8 cellular contexts compared by ENCODE assay signal in the genomic region with DNA sequence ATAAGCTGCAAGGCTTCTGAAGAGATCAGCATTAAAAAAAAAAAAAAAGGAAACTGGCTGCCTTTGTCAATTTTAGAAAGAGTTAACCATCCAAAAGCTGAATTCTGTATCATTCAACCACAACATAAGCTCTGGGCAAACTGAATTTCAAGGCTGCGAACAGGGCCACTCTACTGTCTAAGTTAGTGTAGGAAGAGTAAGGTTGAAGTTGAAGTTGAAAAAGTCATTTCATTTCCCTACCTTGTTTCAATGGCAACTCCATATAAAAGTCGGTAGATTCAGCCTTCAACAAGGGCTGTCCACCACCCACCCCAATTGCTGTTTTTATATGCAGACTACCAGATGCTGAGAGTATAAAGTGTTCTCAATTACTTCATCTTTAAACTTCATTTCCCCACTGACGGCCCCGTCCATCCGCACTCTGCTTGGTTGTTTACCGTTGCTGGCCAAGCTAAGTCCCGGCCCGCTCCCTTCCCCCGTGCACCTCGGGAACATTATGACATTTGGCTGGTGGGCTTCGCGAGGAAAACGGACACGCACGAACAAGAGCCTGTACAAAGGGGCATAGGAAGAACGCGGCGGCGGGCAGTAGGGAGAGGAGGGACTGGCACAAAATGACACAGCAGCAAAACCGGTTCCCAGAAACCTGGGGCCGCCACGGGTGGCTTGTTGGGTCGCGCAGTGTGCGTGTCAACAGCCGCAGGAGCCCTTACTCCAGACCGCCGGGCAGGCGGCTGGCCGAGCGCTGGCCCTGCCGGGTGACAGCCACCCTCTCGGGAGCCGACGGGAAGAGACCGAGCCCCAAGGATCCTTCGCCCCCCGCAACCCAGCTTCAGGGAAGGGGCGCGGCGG. TPM values are rescaled to one million over a fixed set of nuclear protein-coding genes. Genes with fewer than 3 reads are reported as not detected.
A peak's percentile ranks its signal among the peaks of the same experiment; 100 is the strongest.
DNase-seq lines count a peak whose midpoint lies in the region.

No MANE protein-coding gene starts in this region.

- H3K27me3 Mint-ChIP-seq in activated T-helper 2 cell treated with anti-CD3 and anti-CD28 coated beads, Interferon-gamma antibody, Interleukin-2, Interleukin-4, amounts not matched to agents 10 μg/mL and 5 μg/mL and 100 μg/mL, durations not matched to agents 14 hours and 24 hours and 36 hours (ENCODE audit: low read depth) = no peaks in the 10 kb centered on the region

- no peaks in the 10 kb centered on the region for H3K27me3 ChIP-seq in HAP-1 (ENCODE audit: low read depth)
- no peaks in the 10 kb centered on the region for H3K27me3 ChIP-seq in neuronal stem cell (ENCODE audit: control insufficient read depth in 3 of 3, insufficient read depth in 3 of 3, low read depth in 1 of 3, low read length in 3 of 3)

- intact Hi-C loops in activated T-helper 2 cell treated with anti-CD3 and anti-CD28 coated beads, Interferon-gamma antibody, Interleukin-2, Interleukin-4, amounts not matched to agents 10 μg/mL and 5 μg/mL and 100 μg/mL, durations not matched to agents 14 hours and 24 hours and 36 hours (cut with micrococcal nuclease) = loop anchor here (1.0 to 5.0 kb wide), 6 partner anchors 23 to 580 kb away; partner anchors contain the start of genes ENOPH1, HELQ, HNRNPDL and SEC31A

- H3K9ac ChIP-seq in neuronal stem cell (ENCODE audit: low read depth, low read length, poor library complexity) = peak overlapping the region; percentile 75

- H3K27ac ChIP-seq in neuronal stem cell (replicated peaks; ENCODE audit: low read length) = peak overlapping the region; percentile 80

- H2BK120ac ChIP-seq in neuronal stem cell (ENCODE audit: low read depth, low read length) = no peak overlapping the region

- 0 out of 2 replicates have a peak, but pooled peaks cover 3% of the 10 kb centered on the region for H3K36me3 ChIP-seq in HAP-1 (replicated peaks)
- no peaks in the 10 kb centered on the region for H3K36me3 ChIP-seq in neuronal stem cell (replicated peaks in 1 of 2; ENCODE audit: control insufficient read depth in 2 of 2, insufficient read depth in 2 of 2, low read length in 2 of 2)

- H3K79me1 ChIP-seq in neuronal stem cell (ENCODE audit: low read depth, low read length) = no peaks in the 10 kb centered on the region

- no peak overlapping the region for H2BK15ac ChIP-seq in neuronal stem cell (ENCODE audit: low read length)

- H3K4me1 ChIP-seq in HAP-1 = peaks cover 19% of the 10 kb centered on the region
- peaks cover 2 to 8% of the 10 kb centered on the region in 2 donors for H3K4me1 ChIP-seq in neuronal stem cell (ENCODE audit: control insufficient read depth in 2 of 2, insufficient read depth in 1 of 2, low read depth in 1 of 2, low read length in 2 of 2)

- peak overlapping the region; percentile 76 for H3K4me3 ChIP-seq in HAP-1
- peak overlapping the region; percentile 92 to 94 for H3K4me3 ChIP-seq in neuronal stem cell (ENCODE audit: low read length in 2 of 2)

- H3K4ac ChIP-seq in neuronal stem cell (ENCODE audit: low read length) = no peak overlapping the region

- H4K8ac ChIP-seq in neuronal stem cell (ENCODE audit: low read depth, low read length) = no peak overlapping the region

- peaks cover 40% of the 10 kb centered on the region for H3K4me1 Mint-ChIP-seq in activated T-helper 2 cell treated with anti-CD3 and anti-CD28 coated beads, Interferon-gamma antibody, Interleukin-2, Interleukin-4, amounts not matched to agents 10 μg/mL and 5 μg/mL and 100 μg/mL, durations not matched to agents 14 hours and 24 hours and 36 hours (ENCODE audit: low read depth)

- H3K4me3 Mint-ChIP-seq in activated T-helper 2 cell treated with anti-CD3 and anti-CD28 coated beads, Interferon-gamma antibody, Interleukin-2, Interleukin-4, amounts not matched to agents 10 μg/mL and 5 μg/mL and 100 μg/mL, durations not matched to agents 14 hours and 24 hours and 36 hours (ENCODE audit: low read depth) = peak overlapping the region; percentile 87

- WGBS in neuronal stem cell (ENCODE audit: extremely low coverage in 2 of 2, insufficient read length in 2 of 2, insufficient replicate concordance in 1 of 2), 2 donors = no CpG with 5 or more reads among the region's 41 CpGs

- H3K36me3 Mint-ChIP-seq in activated T-helper 2 cell treated with anti-CD3 and anti-CD28 coated beads, Interferon-gamma antibody, Interleukin-2, Interleukin-4, amounts not matched to agents 10 μg/mL and 5 μg/mL and 100 μg/mL, durations not matched to agents 14 hours and 24 hours and 36 hours (ENCODE audit: low read depth) = no peaks in the 10 kb centered on the region

- in situ Hi-C loops in HAP-1 (cut with MboI; ENCODE audit: low sequenced_read_pairs) = loop anchor here (10.0 kb wide), 1 partner anchor 117 kb away; the partner anchor contains the start of gene SEC31A

- no peak overlapping the region for H2AK5ac ChIP-seq in neuronal stem cell (ENCODE audit: low read depth, low read length)

- H3K14ac ChIP-seq in neuronal stem cell (ENCODE audit: low read length) = peak overlapping the region; percentile 82

- H3K9me3 ChIP-seq in HAP-1 = no peaks in the 10 kb centered on the region
- no peaks in the 10 kb centered on the region for H3K9me3 ChIP-seq in neuronal stem cell (replicated peaks in 1 of 2; ENCODE audit: control insufficient read depth in 2 of 2, insufficient read depth in 1 of 2, low read depth in 1 of 2, low read length in 2 of 2)

- H2BK5ac ChIP-seq in neuronal stem cell (ENCODE audit: low read length) = peak overlapping the region; percentile 11

- DNase-seq in NCI-H1694 treated with DMSO at 0.1 percent for 48 hours (lab: John Stamatoyannopoulos, UW) = peak; percentile 15
- DNase-seq in NCI-H1694 (lab: John Stamatoyannopoulos, UW) = no peak
- DNase-seq in HAP-1 (ENCODE audit: low spot score in 2 of 2) = peak in 1 of 2 experiments; percentile 49
- DNase-seq in NAMALWA (ENCODE audit: low spot score) = peak; percentile 61
- DNase-seq in activated T-helper 2 cell treated with anti-CD3 and anti-CD28 coated beads, Interferon-gamma antibody, Interleukin-2, Interleukin-4, amounts not matched to agents 10 μg/mL and 5 μg/mL and 100 μg/mL, durations not matched to agents 14 hours and 24 hours and 36 hours (ENCODE audit: low spot score) = peak; percentile 32
- DNase-seq in globus pallidus (ENCODE audit: low spot score) = peak; percentile 63
- no peak for DNase-seq in neuronal stem cell (ENCODE audit: low spot score)
- DNase-seq in 8988T = no peak

- H2BK12ac ChIP-seq in neuronal stem cell (ENCODE audit: low read length) = no peak overlapping the region

- H3K18ac ChIP-seq in neuronal stem cell (ENCODE audit: low read length) = peak overlapping the region; percentile 90

- H4K91ac ChIP-seq in neuronal stem cell (ENCODE audit: low read depth, low read length, poor library complexity) = no peak overlapping the region

- peak overlapping the region; percentile 75 for H3K4me2 ChIP-seq in neuronal stem cell (ENCODE audit: insufficient read depth, low read length, poor library complexity, severe bottlenecking)

- peak overlapping the region; percentile 86 for H2AFZ ChIP-seq in neuronal stem cell (ENCODE audit: low read length)

- H3K9me3 Mint-ChIP-seq in activated T-helper 2 cell treated with anti-CD3 and anti-CD28 coated beads, Interferon-gamma antibody, Interleukin-2, Interleukin-4, amounts not matched to agents 10 μg/mL and 5 μg/mL and 100 μg/mL, durations not matched to agents 14 hours and 24 hours and 36 hours = no peaks in the 10 kb centered on the region

- peak overlapping the region; percentile 73 for H3K23ac ChIP-seq in neuronal stem cell (ENCODE audit: low read depth, low read length, poor library complexity)

- peak overlapping the region; percentile 98 for H3K27ac Mint-ChIP-seq in activated T-helper 2 cell treated with anti-CD3 and anti-CD28 coated beads, Interferon-gamma antibody, Interleukin-2, Interleukin-4, amounts not matched to agents 10 μg/mL and 5 μg/mL and 100 μg/mL, durations not matched to agents 14 hours and 24 hours and 36 hours

RNA-seq across cellular contexts. Expression of gene LIN54, which starts 1.4 kb away (rescaled TPM):
- total RNA-seq in activated T-helper 2 cell treated with anti-CD3 and anti-CD28 coated beads, Interferon-gamma antibody, Interleukin-2, Interleukin-4, amounts not matched to agents 10 μg/mL and 5 μg/mL and 100 μg/mL, durations not matched to agents 14 hours and 24 hours and 36 hours = 28.0 and 30.6 TPM in 2 replicates
- 9.3 TPM for polyA plus RNA-seq in neuronal stem cell (2013, experiment 1 of 2)
- polyA plus RNA-seq in neuronal stem cell (2013, experiment 2 of 2) = 9.6 TPM

RNA-seq across cellular contexts. Expression of gene COPS4, which starts 23.0 kb away (rescaled TPM):
- total RNA-seq in activated T-helper 2 cell treated with anti-CD3 and anti-CD28 coated beads, Interferon-gamma antibody, Interleukin-2, Interleukin-4, amounts not matched to agents 10 μg/mL and 5 μg/mL and 100 μg/mL, durations not matched to agents 14 hours and 24 hours and 36 hours = 33.7 and 35.2 TPM in 2 replicates
- 47.5 TPM for polyA plus RNA-seq in neuronal stem cell (2013, experiment 1 of 2)
- polyA plus RNA-seq in neuronal stem cell (2013, experiment 2 of 2) = 46.9 TPM

Comparison
In these comparisons a context has a peak if more than half of its experiments do, and no peak if none do; other contexts are left out.
1. DNase-seq: peak in NCI-H1694 treated with DMSO at 0.1 percent for 48 hours (single experiment), NAMALWA (single experiment), activated T-helper 2 cell treated with anti-CD3 and anti-CD28 coated beads, Interferon-gamma antibody, Interleukin-2, Interleukin-4, amounts not matched to agents 10 μg/mL and 5 μg/mL and 100 μg/mL, durations not matched to agents 14 hours and 24 hours and 36 hours (single experiment) and globus pallidus (single experiment); none in NCI-H1694 (single experiment), neuronal stem cell (single experiment) and 8988T (single experiment).